In the genomic region with DNA sequence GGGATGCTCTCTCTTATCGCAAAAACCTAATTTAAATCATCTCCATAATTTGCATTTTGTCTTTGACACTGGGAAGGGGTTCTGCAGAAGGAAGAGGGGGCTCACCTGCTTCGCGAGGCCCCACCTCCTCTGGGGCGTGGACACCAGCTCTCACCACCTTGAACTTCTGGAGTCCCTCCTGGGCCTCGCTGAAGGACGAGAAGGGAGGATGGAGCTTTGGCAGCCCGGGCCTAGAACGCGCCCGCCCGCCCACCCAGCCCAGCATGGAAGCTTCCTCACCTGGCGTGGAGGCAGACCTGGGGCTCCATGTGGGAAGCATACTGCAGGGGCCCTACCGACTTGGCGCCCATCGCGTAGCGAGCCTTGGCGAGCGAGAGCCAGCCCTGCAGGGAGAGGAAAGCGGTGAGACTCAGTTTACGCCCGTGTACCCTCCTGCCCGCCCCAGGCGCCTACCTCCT, we compare ENCODE assay signal across 8 cellular contexts. TPM values are rescaled to one million over a fixed set of nuclear protein-coding genes. Genes with fewer than 3 reads are reported as not detected.
DNase-seq lines count a peak whose midpoint lies in the region; ATAC-seq, FAIRE-seq and TF ChIP-seq lines count a peak whose summit lies in the region.

No MANE protein-coding gene starts in this region.

- no peak for FAIRE-seq in HTR-8/SVneo (lab: Jason Lieb, UNC)

- H3K27ac ChIP-seq in left lung (peak overlapping the region; percentile 93 to 96), tibial nerve (peak overlapping the region; percentile 70 to 95 (median 89))

- in situ Hi-C loops in astrocyte of the spinal cord (cut with HindIII; ENCODE audit: low sequenced_read_pairs) = no loop called here

- no peak for TF ChIP-seq CTCF in LNCaP clone FGC (IDR thresholded peaks at IDR 0.05; ENCODE audit: control insufficient read depth, extremely low read depth, insufficient read depth)
- TF ChIP-seq CTCF in astrocyte of the spinal cord (IDR thresholded peaks at IDR 0.05; ENCODE audit: low read depth, low read length) = no peak
- no peak for TF ChIP-seq CTCF in left lung (IDR thresholded peaks at IDR 0.05)
- TF ChIP-seq CTCF in tibial nerve (IDR thresholded peaks at IDR 0.05) = no peak

- no peak for TF ChIP-seq EP300 in tibial nerve (IDR thresholded peaks at IDR 0.05)

- intact Hi-C loops in left lung (cut with DNase I) = no loop called here

- ATAC-seq in GM19372 (IDR thresholded peaks at IDR 0.05; ENCODE audit: low read depth, unreplicated experiment) = peak; percentile 5
- peak; percentile 5 for ATAC-seq in left lung
- ATAC-seq in GM21526 (IDR thresholded peaks at IDR 0.05; ENCODE audit: low FRiP score, unreplicated experiment) = no peak

- TF ChIP-seq POLR2A in tibial nerve (IDR thresholded peaks at IDR 0.05) = no peak

- DNase-seq in AG08395 (ENCODE audit: low spot score) (peak; percentile 5), LNCaP clone FGC (ENCODE audit: low read depth) (no peak), astrocyte of the spinal cord (ENCODE audit: low read depth, low spot score) (no peak), left lung (no peak), tibial nerve (ENCODE audit: low spot score in 2 of 2) (no peak), HTR-8/SVneo (ENCODE audit: insufficient read length, low spot score) (no peak)

- H3K36me3 ChIP-seq in left lung (peaks cover 0 to 39% of the 10 kb centered on the region in 2 donors), tibial nerve (peaks cover 0 to 46% (median 28%) of the 10 kb centered on the region in 3 donors)

- 2 to 3% methylated on average over 18 to 22 of the region's 24 CpGs for WGBS in tibial nerve, 2 donors

- H3K4me3 ChIP-seq in LNCaP clone FGC (ENCODE audit: low read depth, low read length) = peak overlapping the region; percentile 59
- peak overlapping the region; percentile 85 for H3K4me3 ChIP-seq in astrocyte of the spinal cord (ENCODE audit: low read depth, low read length)
- H3K4me3 ChIP-seq in left lung = peak overlapping the region; percentile 81 to 91
- H3K4me3 ChIP-seq in tibial nerve = peak overlapping the region; percentile 60 to 95 (median 74)

- no peaks in the 10 kb centered on the region for H3K27me3 ChIP-seq in left lung
- no peaks in the 10 kb centered on the region for H3K27me3 ChIP-seq in tibial nerve

- H3K9me3 ChIP-seq in left lung (no peaks in the 10 kb centered on the region), tibial nerve (no peaks in the 10 kb centered on the region)

- H3K4me1 ChIP-seq in left lung = peaks cover 11 to 26% of the 10 kb centered on the region in 2 donors
- H3K4me1 ChIP-seq in tibial nerve = peaks cover 0 to 31% (median 17%) of the 10 kb centered on the region in 4 donors

RNA-seq across cellular contexts. Expression of a gene that starts 1.1 kb away (rescaled TPM):
- total RNA-seq in left lung (10 to 100 TPM; 52.3 to 82.2 TPM), tibial nerve (100 to 1,000 TPM in 1 of 4 donors, 10 to 100 TPM in 3; 72.6 to 207 (median 93.3) TPM)

RNA-seq across cellular contexts. Expression of a gene that starts 14.3 kb away (rescaled TPM):
- total RNA-seq in left lung (10 to 100 TPM; 66.7 to 74.7 TPM), tibial nerve (10 to 100 TPM; 39.8 to 72.6 (median 54.8) TPM)
